In the genomic region with DNA sequence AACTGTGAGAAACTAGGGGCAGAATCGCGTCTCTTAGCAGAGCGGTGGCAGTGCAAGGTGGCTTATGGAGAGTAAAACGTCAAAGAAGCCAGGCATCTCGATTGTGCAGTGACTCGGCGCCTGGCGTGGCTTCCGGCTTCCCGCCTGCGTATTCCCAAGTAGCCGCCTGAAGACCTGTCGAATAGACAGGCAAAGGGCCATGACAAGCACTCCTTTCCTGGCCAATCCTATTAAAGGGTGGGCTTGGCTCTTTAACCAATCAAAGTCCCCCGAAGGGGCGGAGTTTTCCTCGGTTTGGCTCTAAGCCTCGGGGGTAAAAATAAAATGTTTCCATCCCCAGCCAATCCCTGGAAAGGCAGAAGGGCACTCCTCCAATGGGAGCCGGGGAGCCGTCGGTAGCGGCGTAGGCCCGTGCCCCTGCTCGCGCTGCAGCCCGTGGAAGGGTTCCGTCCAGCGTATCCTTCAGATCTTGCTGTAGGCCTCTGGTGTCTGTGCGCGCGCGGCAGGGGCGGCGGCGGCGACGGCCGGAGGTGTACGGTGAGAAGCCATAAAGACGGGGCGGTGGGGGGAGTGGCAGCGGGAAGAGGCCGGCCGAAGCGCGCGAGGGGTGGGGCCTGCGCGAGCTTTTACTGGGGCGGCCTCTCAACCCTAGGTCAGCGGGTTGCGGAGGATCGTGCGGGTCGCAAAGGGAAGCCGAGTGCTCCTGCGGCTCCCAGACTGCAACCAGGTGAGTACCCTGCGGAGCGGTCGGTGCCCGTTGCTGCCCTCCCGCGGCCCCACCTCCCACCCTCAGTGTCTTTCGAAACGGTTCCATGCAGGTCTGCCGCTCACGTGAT, we compare ENCODE assay signal across 1 cellular context.
TF ChIP-seq lines count a peak whose summit lies in the region.

A gene with protein sequence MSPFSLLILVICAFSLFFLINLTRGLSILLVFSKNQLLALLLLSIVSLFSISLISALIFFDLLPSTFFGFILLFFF (plus strand): TSS at position 395 of the 836 bp plus-strand sequence. CDS start 30,131 bp downstream, outside the sequence.

TF ChIP-seq in HEK293, 187 proteins besides CTCF, POLR2A, EP300 and RAD21 (continued from another document and continues in another):
- TF ChIP-seq, protein P1, sequence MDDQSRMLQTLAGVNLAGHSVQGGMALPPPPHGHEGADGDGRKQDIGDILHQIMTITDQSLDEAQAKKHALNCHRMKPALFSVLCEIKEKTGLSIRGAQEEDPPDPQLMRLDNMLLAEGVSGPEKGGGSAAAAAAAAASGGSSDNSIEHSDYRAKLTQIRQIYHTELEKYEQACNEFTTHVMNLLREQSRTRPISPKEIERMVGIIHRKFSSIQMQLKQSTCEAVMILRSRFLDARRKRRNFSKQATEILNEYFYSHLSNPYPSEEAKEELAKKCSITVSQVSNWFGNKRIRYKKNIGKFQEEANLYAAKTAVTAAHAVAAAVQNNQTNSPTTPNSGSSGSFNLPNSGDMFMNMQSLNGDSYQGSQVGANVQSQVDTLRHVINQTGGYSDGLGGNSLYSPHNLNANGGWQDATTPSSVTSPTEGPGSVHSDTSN (CRISPR knock-in tag; IDR thresholded peaks at IDR 0.05) = no peak
- no peak for TF ChIP-seq ZNF585B (tag by site-specific recombination; IDR thresholded peaks at IDR 0.05)
- no peak for TF ChIP-seq TCF7L2 (IDR thresholded peaks at IDR 0.05; ENCODE audit: borderline replicate concordance, low read depth, low read length)
- peak; percentile 62; the same call in 1 of the 2 replicates for TF ChIP-seq ZNF335 (tag by site-specific recombination; conservative IDR thresholded peaks at IDR 0.05)
- peak; percentile 79; the same call in 1 of the 2 replicates for TF ChIP-seq KLF10 (tag by site-specific recombination; IDR thresholded peaks at IDR 0.05)
- no peak for TF ChIP-seq ZNF670 (tag by site-specific recombination; IDR thresholded peaks at IDR 0.05; ENCODE audit: low read depth)
- no peak for TF ChIP-seq ZNF707 (tag by site-specific recombination; IDR thresholded peaks at IDR 0.05)
- peak; percentile 86; the same call in 1 of the 2 replicates for TF ChIP-seq ZNF610 (tag by site-specific recombination; IDR thresholded peaks at IDR 0.05; ENCODE audit: borderline replicate concordance)
- peak; percentile 71; the same call in 1 of the 2 replicates for TF ChIP-seq KLF16 (tag by site-specific recombination; IDR thresholded peaks at IDR 0.05)
- TF ChIP-seq ZNF521 (tag by site-specific recombination; IDR thresholded peaks at IDR 0.05) = no peak
- no peak for TF ChIP-seq ZNF514 (tag by site-specific recombination; IDR thresholded peaks at IDR 0.05)
- no peak for TF ChIP-seq ZNF133 (tag by site-specific recombination; IDR thresholded peaks at IDR 0.05)
- no peak; the same call in 1 of the 2 replicates for TF ChIP-seq SP7 (tag by site-specific recombination; IDR thresholded peaks at IDR 0.05)
- no peak for TF ChIP-seq ZNF223 (tag by site-specific recombination; IDR thresholded peaks at IDR 0.05)
- TF ChIP-seq SCRT2 (tag by site-specific recombination; IDR thresholded peaks at IDR 0.05) = peak; percentile 35; the same call in 1 of the 2 replicates
- TF ChIP-seq ZNF76 (tag by site-specific recombination; IDR thresholded peaks at IDR 0.05; ENCODE audit: borderline replicate concordance, low read depth) = peak; percentile 52; the same call in 1 of the 2 replicates
- TF ChIP-seq, protein P2, sequence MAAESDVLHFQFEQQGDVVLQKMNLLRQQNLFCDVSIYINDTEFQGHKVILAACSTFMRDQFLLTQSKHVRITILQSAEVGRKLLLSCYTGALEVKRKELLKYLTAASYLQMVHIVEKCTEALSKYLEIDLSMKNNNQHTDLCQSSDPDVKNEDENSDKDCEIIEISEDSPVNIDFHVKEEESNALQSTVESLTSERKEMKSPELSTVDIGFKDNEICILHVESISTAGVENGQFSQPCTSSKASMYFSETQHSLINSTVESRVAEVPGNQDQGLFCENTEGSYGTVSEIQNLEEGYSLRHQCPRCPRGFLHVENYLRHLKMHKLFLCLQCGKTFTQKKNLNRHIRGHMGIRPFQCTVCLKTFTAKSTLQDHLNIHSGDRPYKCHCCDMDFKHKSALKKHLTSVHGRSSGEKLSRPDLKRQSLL (tag by site-specific recombination; IDR thresholded peaks at IDR 0.05) = no peak
- TF ChIP-seq, protein P3, sequence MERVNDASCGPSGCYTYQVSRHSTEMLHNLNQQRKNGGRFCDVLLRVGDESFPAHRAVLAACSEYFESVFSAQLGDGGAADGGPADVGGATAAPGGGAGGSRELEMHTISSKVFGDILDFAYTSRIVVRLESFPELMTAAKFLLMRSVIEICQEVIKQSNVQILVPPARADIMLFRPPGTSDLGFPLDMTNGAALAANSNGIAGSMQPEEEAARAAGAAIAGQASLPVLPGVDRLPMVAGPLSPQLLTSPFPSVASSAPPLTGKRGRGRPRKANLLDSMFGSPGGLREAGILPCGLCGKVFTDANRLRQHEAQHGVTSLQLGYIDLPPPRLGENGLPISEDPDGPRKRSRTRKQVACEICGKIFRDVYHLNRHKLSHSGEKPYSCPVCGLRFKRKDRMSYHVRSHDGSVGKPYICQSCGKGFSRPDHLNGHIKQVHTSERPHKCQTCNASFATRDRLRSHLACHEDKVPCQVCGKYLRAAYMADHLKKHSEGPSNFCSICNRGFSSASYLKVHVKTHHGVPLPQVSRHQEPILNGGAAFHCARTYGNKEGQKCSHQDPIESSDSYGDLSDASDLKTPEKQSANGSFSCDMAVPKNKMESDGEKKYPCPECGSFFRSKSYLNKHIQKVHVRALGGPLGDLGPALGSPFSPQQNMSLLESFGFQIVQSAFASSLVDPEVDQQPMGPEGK (tag by site-specific recombination; IDR thresholded peaks at IDR 0.05) = peak; percentile 61
- peak; percentile 76 for TF ChIP-seq ZIC2 (tag by site-specific recombination; IDR thresholded peaks at IDR 0.05)
- peak; percentile 71 for TF ChIP-seq SP3 (tag by site-specific recombination; IDR thresholded peaks at IDR 0.05)
- TF ChIP-seq ZNF501 (tag by site-specific recombination; IDR thresholded peaks at IDR 0.05) = peak; percentile 60; the same call in 1 of the 2 replicates
- TF ChIP-seq ZNF169 (tag by site-specific recombination; IDR thresholded peaks at IDR 0.05) = no peak
- TF ChIP-seq, protein P4, sequence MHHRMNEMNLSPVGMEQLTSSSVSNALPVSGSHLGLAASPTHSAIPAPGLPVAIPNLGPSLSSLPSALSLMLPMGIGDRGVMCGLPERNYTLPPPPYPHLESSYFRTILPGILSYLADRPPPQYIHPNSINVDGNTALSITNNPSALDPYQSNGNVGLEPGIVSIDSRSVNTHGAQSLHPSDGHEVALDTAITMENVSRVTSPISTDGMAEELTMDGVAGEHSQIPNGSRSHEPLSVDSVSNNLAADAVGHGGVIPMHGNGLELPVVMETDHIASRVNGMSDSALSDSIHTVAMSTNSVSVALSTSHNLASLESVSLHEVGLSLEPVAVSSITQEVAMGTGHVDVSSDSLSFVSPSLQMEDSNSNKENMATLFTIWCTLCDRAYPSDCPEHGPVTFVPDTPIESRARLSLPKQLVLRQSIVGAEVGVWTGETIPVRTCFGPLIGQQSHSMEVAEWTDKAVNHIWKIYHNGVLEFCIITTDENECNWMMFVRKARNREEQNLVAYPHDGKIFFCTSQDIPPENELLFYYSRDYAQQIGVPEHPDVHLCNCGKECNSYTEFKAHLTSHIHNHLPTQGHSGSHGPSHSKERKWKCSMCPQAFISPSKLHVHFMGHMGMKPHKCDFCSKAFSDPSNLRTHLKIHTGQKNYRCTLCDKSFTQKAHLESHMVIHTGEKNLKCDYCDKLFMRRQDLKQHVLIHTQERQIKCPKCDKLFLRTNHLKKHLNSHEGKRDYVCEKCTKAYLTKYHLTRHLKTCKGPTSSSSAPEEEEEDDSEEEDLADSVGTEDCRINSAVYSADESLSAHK (tag by site-specific recombination; IDR thresholded peaks at IDR 0.05) = no peak
- TF ChIP-seq, protein P5, sequence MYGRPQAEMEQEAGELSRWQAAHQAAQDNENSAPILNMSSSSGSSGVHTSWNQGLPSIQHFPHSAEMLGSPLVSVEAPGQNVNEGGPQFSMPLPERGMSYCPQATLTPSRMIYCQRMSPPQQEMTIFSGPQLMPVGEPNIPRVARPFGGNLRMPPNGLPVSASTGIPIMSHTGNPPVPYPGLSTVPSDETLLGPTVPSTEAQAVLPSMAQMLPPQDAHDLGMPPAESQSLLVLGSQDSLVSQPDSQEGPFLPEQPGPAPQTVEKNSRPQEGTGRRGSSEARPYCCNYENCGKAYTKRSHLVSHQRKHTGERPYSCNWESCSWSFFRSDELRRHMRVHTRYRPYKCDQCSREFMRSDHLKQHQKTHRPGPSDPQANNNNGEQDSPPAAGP (tag by site-specific recombination; IDR thresholded peaks at IDR 0.05) = peak; percentile 55; the same call in 1 of the 2 replicates
- 0 out of 2 replicates have a peak, but pooled peaks have one; percentile 10 for TF ChIP-seq SCRT1 (tag by site-specific recombination; IDR thresholded peaks at IDR 0.05; ENCODE audit: borderline replicate concordance)
- TF ChIP-seq ZNF211 (tag by site-specific recombination; IDR thresholded peaks at IDR 0.05; ENCODE audit: low read depth) = no peak
- TF ChIP-seq GLIS2 (tag by site-specific recombination; IDR thresholded peaks at IDR 0.05) = peak; percentile 58; the same call in 1 of the 2 replicates
- no peak for TF ChIP-seq ZSCAN23 (tag by site-specific recombination; IDR thresholded peaks at IDR 0.05)
- peak; percentile 86 for TF ChIP-seq SP2 (tag by site-specific recombination; IDR thresholded peaks at IDR 0.05)
- TF ChIP-seq FEZF1 (tag by site-specific recombination; IDR thresholded peaks at IDR 0.05) = 0 out of 2 replicates have a peak, but pooled peaks have one; percentile 11
- peak; percentile 34; the same call in 1 of the 2 replicates for TF ChIP-seq ZFP69B (tag by site-specific recombination; IDR thresholded peaks at IDR 0.05)
- TF ChIP-seq ZNF423 (tag by site-specific recombination; IDR thresholded peaks at IDR 0.05) = no peak
- TF ChIP-seq, protein P6, sequence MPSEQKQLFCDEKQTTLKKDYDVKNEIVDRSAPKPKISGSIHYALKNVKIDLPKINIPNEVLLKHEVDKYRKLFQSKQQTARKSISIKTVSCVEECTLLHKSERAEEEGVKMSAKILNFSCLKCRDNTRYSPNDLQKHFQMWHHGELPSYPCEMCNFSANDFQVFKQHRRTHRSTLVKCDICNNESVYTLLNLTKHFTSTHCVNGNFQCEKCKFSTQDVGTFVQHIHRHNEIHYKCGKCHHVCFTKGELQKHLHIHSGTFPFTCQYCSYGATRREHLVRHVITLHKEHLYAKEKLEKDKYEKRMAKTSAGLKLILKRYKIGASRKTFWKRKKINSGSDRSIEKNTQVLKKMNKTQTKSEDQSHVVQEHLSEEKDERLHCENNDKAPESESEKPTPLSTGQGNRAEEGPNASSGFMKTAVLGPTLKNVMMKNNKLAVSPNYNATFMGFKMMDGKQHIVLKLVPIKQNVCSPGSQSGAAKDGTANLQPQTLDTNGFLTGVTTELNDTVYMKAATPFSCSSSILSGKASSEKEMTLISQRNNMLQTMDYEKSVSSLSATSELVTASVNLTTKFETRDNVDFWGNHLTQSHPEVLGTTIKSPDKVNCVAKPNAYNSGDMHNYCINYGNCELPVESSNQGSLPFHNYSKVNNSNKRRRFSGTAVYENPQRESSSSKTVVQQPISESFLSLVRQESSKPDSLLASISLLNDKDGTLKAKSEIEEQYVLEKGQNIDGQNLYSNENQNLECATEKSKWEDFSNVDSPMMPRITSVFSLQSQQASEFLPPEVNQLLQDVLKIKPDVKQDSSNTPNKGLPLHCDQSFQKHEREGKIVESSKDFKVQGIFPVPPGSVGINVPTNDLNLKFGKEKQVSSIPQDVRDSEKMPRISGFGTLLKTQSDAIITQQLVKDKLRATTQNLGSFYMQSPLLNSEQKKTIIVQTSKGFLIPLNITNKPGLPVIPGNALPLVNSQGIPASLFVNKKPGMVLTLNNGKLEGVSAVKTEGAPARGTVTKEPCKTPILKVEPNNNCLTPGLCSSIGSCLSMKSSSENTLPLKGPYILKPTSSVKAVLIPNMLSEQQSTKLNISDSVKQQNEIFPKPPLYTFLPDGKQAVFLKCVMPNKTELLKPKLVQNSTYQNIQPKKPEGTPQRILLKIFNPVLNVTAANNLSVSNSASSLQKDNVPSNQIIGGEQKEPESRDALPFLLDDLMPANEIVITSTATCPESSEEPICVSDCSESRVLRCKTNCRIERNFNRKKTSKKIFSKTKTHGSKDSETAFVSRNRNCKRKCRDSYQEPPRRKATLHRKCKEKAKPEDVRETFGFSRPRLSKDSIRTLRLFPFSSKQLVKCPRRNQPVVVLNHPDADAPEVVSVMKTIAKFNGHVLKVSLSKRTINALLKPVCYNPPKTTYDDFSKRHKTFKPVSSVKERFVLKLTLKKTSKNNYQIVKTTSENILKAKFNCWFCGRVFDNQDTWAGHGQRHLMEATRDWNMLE (tag by site-specific recombination; conservative IDR thresholded peaks at IDR 0.05; ENCODE audit: low read depth) = no peak
- TF ChIP-seq ZNF112 (tag by site-specific recombination; IDR thresholded peaks at IDR 0.05) = no peak
- no peak for TF ChIP-seq ZNF623 (tag by site-specific recombination; IDR thresholded peaks at IDR 0.05)
- peak; percentile 45; the same call in 1 of the 2 replicates for TF ChIP-seq ZBTB20 (tag by site-specific recombination; IDR thresholded peaks at IDR 0.05)
- no peak for TF ChIP-seq ZNF530 (tag by site-specific recombination; IDR thresholded peaks at IDR 0.05; ENCODE audit: low read depth)
- no peak for TF ChIP-seq ZNF239 (tag by site-specific recombination; IDR thresholded peaks at IDR 0.05)
- no peak for TF ChIP-seq ZNF571 (tag by site-specific recombination; IDR thresholded peaks at IDR 0.05)
- TF ChIP-seq, protein P7, sequence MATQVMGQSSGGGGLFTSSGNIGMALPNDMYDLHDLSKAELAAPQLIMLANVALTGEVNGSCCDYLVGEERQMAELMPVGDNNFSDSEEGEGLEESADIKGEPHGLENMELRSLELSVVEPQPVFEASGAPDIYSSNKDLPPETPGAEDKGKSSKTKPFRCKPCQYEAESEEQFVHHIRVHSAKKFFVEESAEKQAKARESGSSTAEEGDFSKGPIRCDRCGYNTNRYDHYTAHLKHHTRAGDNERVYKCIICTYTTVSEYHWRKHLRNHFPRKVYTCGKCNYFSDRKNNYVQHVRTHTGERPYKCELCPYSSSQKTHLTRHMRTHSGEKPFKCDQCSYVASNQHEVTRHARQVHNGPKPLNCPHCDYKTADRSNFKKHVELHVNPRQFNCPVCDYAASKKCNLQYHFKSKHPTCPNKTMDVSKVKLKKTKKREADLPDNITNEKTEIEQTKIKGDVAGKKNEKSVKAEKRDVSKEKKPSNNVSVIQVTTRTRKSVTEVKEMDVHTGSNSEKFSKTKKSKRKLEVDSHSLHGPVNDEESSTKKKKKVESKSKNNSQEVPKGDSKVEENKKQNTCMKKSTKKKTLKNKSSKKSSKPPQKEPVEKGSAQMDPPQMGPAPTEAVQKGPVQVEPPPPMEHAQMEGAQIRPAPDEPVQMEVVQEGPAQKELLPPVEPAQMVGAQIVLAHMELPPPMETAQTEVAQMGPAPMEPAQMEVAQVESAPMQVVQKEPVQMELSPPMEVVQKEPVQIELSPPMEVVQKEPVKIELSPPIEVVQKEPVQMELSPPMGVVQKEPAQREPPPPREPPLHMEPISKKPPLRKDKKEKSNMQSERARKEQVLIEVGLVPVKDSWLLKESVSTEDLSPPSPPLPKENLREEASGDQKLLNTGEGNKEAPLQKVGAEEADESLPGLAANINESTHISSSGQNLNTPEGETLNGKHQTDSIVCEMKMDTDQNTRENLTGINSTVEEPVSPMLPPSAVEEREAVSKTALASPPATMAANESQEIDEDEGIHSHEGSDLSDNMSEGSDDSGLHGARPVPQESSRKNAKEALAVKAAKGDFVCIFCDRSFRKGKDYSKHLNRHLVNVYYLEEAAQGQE (tag by site-specific recombination; IDR thresholded peaks at IDR 0.05) = no peak
- no peak for TF ChIP-seq ZNF354C (tag by site-specific recombination; IDR thresholded peaks at IDR 0.05; ENCODE audit: borderline replicate concordance, low read depth)
- 0 out of 2 replicates have a peak, but pooled peaks have one; percentile 54 for TF ChIP-seq ZNF341 (tag by site-specific recombination; IDR thresholded peaks at IDR 0.05; ENCODE audit: low read depth)
- peak; percentile 99 for TF ChIP-seq ZXDB (tag by site-specific recombination; IDR thresholded peaks at IDR 0.05)
- no peak for TF ChIP-seq GFI1B (tag by site-specific recombination; IDR thresholded peaks at IDR 0.05)
